Comparison of ENCODE assay signal across 9 cellular contexts in the genomic region with DNA sequence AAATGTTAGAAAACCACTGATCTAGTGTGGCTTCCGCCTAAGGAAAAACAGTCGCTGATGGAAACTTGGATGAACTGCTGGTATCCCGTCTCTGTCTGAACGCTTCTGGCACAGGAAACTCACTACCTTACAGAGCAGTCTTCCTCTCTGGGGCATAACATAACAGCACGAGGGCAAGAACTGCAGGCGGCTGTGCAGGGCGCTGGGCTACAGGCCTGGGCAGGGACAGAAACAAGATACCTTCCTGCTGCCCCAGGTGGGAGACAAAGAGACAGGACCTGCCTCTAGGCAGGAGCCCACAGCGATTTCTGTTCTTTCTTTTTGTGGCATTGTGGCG. TPM values are rescaled to one million over a fixed set of nuclear protein-coding genes. Genes with fewer than 3 reads are reported as not detected.
DNase-seq lines count a peak whose midpoint lies in the region; ATAC-seq and TF ChIP-seq lines count a peak whose summit lies in the region.
"Had no signal": no experiment of that assay in that cellular context is flagged by ENCODE, and none has a peak within 500 bp of the region (broad histone marks: within the 10 kb centered on the region; RNA-seq: fewer than 3 reads in every experiment).

No MANE protein-coding gene starts in this region.

- H3K4me3 ChIP-seq in GM23338 (no peak overlapping the region), skeletal muscle tissue (ENCODE audit: low read length in 3 of 3) (peak overlapping the region; percentile 58 to 80 (median 60)), PC-9 (no peak overlapping the region)

- H3K36me3 ChIP-seq in GM23338 (ENCODE audit: insufficient read depth), result no peaks in the 10 kb centered on the region
- H3K36me3 ChIP-seq in skeletal muscle tissue (ENCODE audit: control insufficient read depth in 3 of 3, insufficient read depth in 3 of 3, low read length in 3 of 3), result peaks cover 0 to 2% (median 0%) of the 10 kb centered on the region in 3 donors
- no peaks in the 10 kb centered on the region for H3K36me3 ChIP-seq in PC-9 (ENCODE audit: low read depth)

- H3K9me3 Mint-ChIP-seq in GM23338, result no peaks in the 10 kb centered on the region; the same call in 2 of the 3 replicates
- no peaks in the 10 kb centered on the region for H3K9me3 Mint-ChIP-seq in immature natural killer cell

- TF ChIP-seq CTCF in GM23338 (conservative IDR thresholded peaks at IDR 0.05; ENCODE audit: low read depth in 2 of 2) (no peak), PC-9 (conservative IDR thresholded peaks at IDR 0.05) (no peak)

- ATAC-seq in GM23338, result peak; percentile 20

- no TSS peak for BruUV-seq in PC-9 (replicated peaks; lab: Mats Ljungman, UMichigan)

- H3K4me2 ChIP-seq in GM23338 (peak overlapping the region; percentile 63), PC-9 (no peak overlapping the region)

- H3K9ac ChIP-seq in skeletal muscle tissue (ENCODE audit: low read depth in 1 of 3, low read length in 3 of 3), result peak overlapping the region; percentile 80 to 95 (median 86)

- H3K27ac Mint-ChIP-seq in GM23338 (peak overlapping the region; percentile 36), immature natural killer cell (peak overlapping the region in 5 of 6 donors; percentile 65 to 89 (median 80))

- H3K27me3 Mint-ChIP-seq in GM23338 (ENCODE audit: insufficient read depth, low read depth, poor library complexity) (peaks cover 14% of the 10 kb centered on the region), immature natural killer cell (ENCODE audit: low read depth in 3 of 3) (peaks cover 1 to 6% (median 2%) of the 10 kb centered on the region in 3 donors)

- H2AFZ ChIP-seq in GM23338 (no peak overlapping the region), PC-9 (no peak overlapping the region)

- H3K4me1 ChIP-seq in GM23338 (ENCODE audit: insufficient read depth), result peaks cover 35% of the 10 kb centered on the region
- peaks cover 51 to 67% (median 56%) of the 10 kb centered on the region in 3 donors for H3K4me1 ChIP-seq in skeletal muscle tissue (ENCODE audit: control insufficient read depth in 3 of 3, insufficient read depth in 3 of 3, low read length in 3 of 3)
- no peaks in the 10 kb centered on the region for H3K4me1 ChIP-seq in PC-9 (replicated peaks; ENCODE audit: insufficient read depth)

- intact Hi-C loops in PC-9 (cut with micrococcal nuclease; ENCODE audit: unreplicated experiment), result no loop called here

- no peaks in the 10 kb centered on the region for H3F3A ChIP-seq in GM23338 (replicated peaks; ENCODE audit: low read depth)
- H3F3A ChIP-seq in PC-9 (ENCODE audit: insufficient read depth, low read depth), result no peaks in the 10 kb centered on the region

- H3K4me1 Mint-ChIP-seq in GM23338 (peaks cover 41% of the 10 kb centered on the region), immature natural killer cell (peaks cover 5 to 8% of the 10 kb centered on the region in 2 donors)

- H4K20me1 ChIP-seq in GM23338 (replicated peaks; ENCODE audit: insufficient read depth) (no peaks in the 10 kb centered on the region; the same call in 1 of the 2 replicates), PC-9 (ENCODE audit: insufficient read depth) (no peaks in the 10 kb centered on the region)

- H3K27ac ChIP-seq in GM23338 (ENCODE audit: low read depth) (peak overlapping the region; percentile 66; the same call in 1 of the 2 replicates), adipose tissue (ENCODE audit: low read depth, low read length) (peak overlapping the region; percentile 13), skeletal muscle tissue (ENCODE audit: low read depth, low read length) (peak overlapping the region; percentile 95), PC-9 (no peak overlapping the region)

- H3K9me3 ChIP-seq in skeletal muscle tissue (ENCODE audit: control insufficient read depth in 3 of 3, low read length in 3 of 3) (no peaks in the 10 kb centered on the region), PC-9 (ENCODE audit: insufficient read depth, low read depth) (no peaks in the 10 kb centered on the region)

- H3K4me3 Mint-ChIP-seq in GM23338 (no peak overlapping the region), immature natural killer cell (peak overlapping the region in 3 of 5 donors; percentile 23 to 65 (median 62))

- POLR2A ChIA-PET in PC-9 (lab: Charles Lee; ENCODE audit: unreplicated experiment), result no interaction called here

- CTCF ChIA-PET in PC-9 (lab: Charles Lee), result no interaction called here

- H3K36me3 Mint-ChIP-seq in GM23338 (ENCODE audit: low read depth), result no peaks in the 10 kb centered on the region
- H3K36me3 Mint-ChIP-seq in immature natural killer cell, result no peaks in the 10 kb centered on the region

- H3K9me2 ChIP-seq in GM23338 (ENCODE audit: insufficient read depth) (no peaks in the 10 kb centered on the region), PC-9 (ENCODE audit: insufficient read depth) (no peaks in the 10 kb centered on the region)

- H3K27me3 ChIP-seq in GM23338 (ENCODE audit: insufficient read depth) (no peaks in the 10 kb centered on the region), skeletal muscle tissue (ENCODE audit: control insufficient read depth in 3 of 3, insufficient read depth in 3 of 3, low read length in 3 of 3) (no peaks in the 10 kb centered on the region), PC-9 (ENCODE audit: insufficient read depth, low read depth) (no peaks in the 10 kb centered on the region)

- WGBS in adipose tissue, 3 donors, result 45 to 55% (median 54%) methylated on average over 9 of the region's 9 CpGs

- H3K79me2 ChIP-seq in GM23338 (replicated peaks; ENCODE audit: insufficient read depth), result peaks cover 16% of the 10 kb centered on the region
- H3K79me2 ChIP-seq in PC-9 (ENCODE audit: low read depth), result no peaks in the 10 kb centered on the region

- DNase-seq in GM23338 (ENCODE audit: low spot score), result no peak
- DNase-seq in immature natural killer cell, result no peak
- no peak for DNase-seq in NCI-H526 treated with DMSO at 0.1 percent for 48 hours (lab: John Stamatoyannopoulos, UW)
- no peak for DNase-seq in NCI-H524 treated with DMSO at 0.1 percent for 48 hours (lab: John Stamatoyannopoulos, UW)
- no peak for DNase-seq in HuH-7 (ENCODE audit: low spot score)
- DNase-seq in PC-9, result no peak
- DNase-seq: NCI-H1694 treated with DMSO at 0.1 percent for 48 hours had no signal

TF ChIP-seq in GM23338, 12 proteins besides CTCF, POLR2A, EP300 and RAD21 (continues in another document):
- TF ChIP-seq POLR2AphosphoS5 (IDR thresholded peaks at IDR 0.05; ENCODE audit: low read depth) (no peak), ZNF114 (CRISPR knock-in tag; IDR thresholded peaks at IDR 0.05) (no peak)
- TF ChIP-seq, protein P1, sequence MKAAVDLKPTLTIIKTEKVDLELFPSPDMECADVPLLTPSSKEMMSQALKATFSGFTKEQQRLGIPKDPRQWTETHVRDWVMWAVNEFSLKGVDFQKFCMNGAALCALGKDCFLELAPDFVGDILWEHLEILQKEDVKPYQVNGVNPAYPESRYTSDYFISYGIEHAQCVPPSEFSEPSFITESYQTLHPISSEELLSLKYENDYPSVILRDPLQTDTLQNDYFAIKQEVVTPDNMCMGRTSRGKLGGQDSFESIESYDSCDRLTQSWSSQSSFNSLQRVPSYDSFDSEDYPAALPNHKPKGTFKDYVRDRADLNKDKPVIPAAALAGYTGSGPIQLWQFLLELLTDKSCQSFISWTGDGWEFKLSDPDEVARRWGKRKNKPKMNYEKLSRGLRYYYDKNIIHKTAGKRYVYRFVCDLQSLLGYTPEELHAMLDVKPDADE (IDR thresholded peaks at IDR 0.05), result no peak

RNA-seq across cellular contexts. Expression of a gene that starts 10.5 kb away (rescaled TPM):
- total RNA-seq in GM23338 (2014; rRNA removed; shearing (Covaris generic)), result 29.2 and 46.6 TPM in 2 replicates
- polyA plus RNA-seq in GM23338 (2016; fragmentation: Nextera tagmentation; extraction: Ambion mirVana), result 11.4 and 12.1 TPM in 2 replicates
- 100 to 1,000 TPM in 2 of 3 donors, 10 to 100 TPM in 1; 47.6 to 192 (median 176) TPM for polyA plus RNA-seq in adipose tissue
- 10 to 100 TPM; 23.6 to 60.6 (median 56.7) TPM for polyA plus RNA-seq in immature natural killer cell
- 75.7 TPM for total RNA-seq in skeletal muscle tissue
- 5.5 and 8.9 TPM in 2 replicates for total RNA-seq in PC-9 (2021)

RNA-seq across cellular contexts. Expression of a gene that starts 26.1 kb away (rescaled TPM):
- total RNA-seq in GM23338 (2014; rRNA removed; shearing (Covaris generic)), result 11.3 and 12.8 TPM in 2 replicates
- 11.4 and 12.7 TPM in 2 replicates for polyA plus RNA-seq in GM23338 (2016; fragmentation: Nextera tagmentation; extraction: Ambion mirVana)
- polyA plus RNA-seq in adipose tissue, result 10 to 100 TPM; 19.3 to 51.5 (median 32.4) TPM
- polyA plus RNA-seq in immature natural killer cell, result 10 to 100 TPM; 20.3 to 38.5 (median 27.2) TPM
- total RNA-seq in skeletal muscle tissue, result 6.8 TPM
- 19.4 and 25.2 TPM in 2 replicates for total RNA-seq in PC-9 (2021)

RNA-seq across cellular contexts. Expression of a gene that starts 26.4 kb away (rescaled TPM):
- total RNA-seq in GM23338 (2014; rRNA removed; shearing (Covaris generic)), result 41.6 and 43.2 TPM in 2 replicates
- polyA plus RNA-seq in GM23338 (2016; fragmentation: Nextera tagmentation; extraction: Ambion mirVana) (51.6 and 55.9 TPM in 2 replicates), adipose tissue (10 to 100 TPM; 30.2 to 33.4 (median 30.9) TPM), immature natural killer cell (100 to 1,000 TPM in 2 of 3 donors, 10 to 100 TPM in 1; 91.6 to 166 (median 133) TPM)
- total RNA-seq in skeletal muscle tissue (19.3 TPM), PC-9 (2021) (31.7 and 40.5 TPM in 2 replicates)

RNA-seq across cellular contexts. Expression of a gene that starts 36.9 kb away (rescaled TPM):
- total RNA-seq in GM23338 (2014; rRNA removed; shearing (Covaris generic)), result 524 and 547 TPM in 2 replicates
- polyA plus RNA-seq in GM23338 (2016; fragmentation: Nextera tagmentation; extraction: Ambion mirVana) (305 and 317 TPM in 2 replicates), adipose tissue (100 to 1,000 TPM in 2 of 3 donors, 10 to 100 TPM in 1; 60.6 to 298 (median 109) TPM), immature natural killer cell (100 to 1,000 TPM in 2 of 3 donors, 10 to 100 TPM in 1; 100.0 to 134 (median 125) TPM)
- total RNA-seq in skeletal muscle tissue (52.2 TPM), PC-9 (2021) (186 and 187 TPM in 2 replicates)

RNA-seq across cellular contexts. Expression of a gene that starts 37.7 kb away (rescaled TPM):
- 25.5 and 35.3 TPM in 2 replicates for total RNA-seq in GM23338 (2014; rRNA removed; shearing (Covaris generic))
- polyA plus RNA-seq in GM23338 (2016; fragmentation: Nextera tagmentation; extraction: Ambion mirVana) (9.3 and 10.2 TPM in 2 replicates), adipose tissue (10 to 100 TPM in 2 of 3 donors, 1 to 10 TPM in 1; 8.5 to 15.4 (median 15.0) TPM), immature natural killer cell (10 to 100 TPM; 25.2 to 48.0 (median 36.0) TPM)
- total RNA-seq in skeletal muscle tissue (76.7 TPM), PC-9 (2021) (43.8 and 47.3 TPM in 2 replicates)

Comparison
In these comparisons a context has a peak if more than half of its experiments do, and no peak if none do; other contexts are left out.
1. H3K4me3 ChIP-seq: peak in skeletal muscle tissue (3 of 3); none in GM23338 (single experiment) and PC-9 (single experiment).